In the genomic region with DNA sequence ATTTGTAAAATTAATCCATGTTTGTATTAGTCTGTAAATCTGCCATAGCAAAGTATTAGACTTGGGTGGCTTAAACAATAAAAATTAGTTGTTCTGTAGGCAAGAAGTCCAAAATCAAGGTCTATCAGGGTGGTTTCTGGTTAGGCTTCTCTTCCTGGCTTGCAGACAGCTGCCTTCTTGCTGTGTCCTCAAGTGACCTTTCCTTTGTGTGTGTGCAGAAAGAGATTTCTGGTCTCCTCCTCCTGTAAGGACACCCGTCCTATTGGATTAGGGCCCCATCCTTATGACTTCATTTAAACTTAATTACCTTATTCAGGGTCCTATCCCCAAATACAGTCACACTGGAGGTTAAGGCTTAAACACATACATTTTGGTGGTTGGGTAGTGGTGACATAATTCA, we compare ENCODE assay signal across 1 cellular context.
TF ChIP-seq lines count a peak whose summit lies in the region.

No MANE protein-coding gene starts in this region.

TF ChIP-seq in K562, 482 proteins besides CTCF, POLR2A, EP300 and RAD21 (continued from another document):
- no peak for TF ChIP-seq TFAM (CRISPR knock-in tag; conservative IDR thresholded peaks at IDR 0.05)
